In genomic region chr5:82255844-82256243, GRCh38 we compare ENCODE assay signal across 22 cellular contexts.
"Had no signal": no experiment of that assay in that cellular context is flagged by ENCODE, and none has a peak within 500 bp of the region (broad histone marks: within the 10 kb centered on the region; RNA-seq: fewer than 3 reads in every experiment).

No MANE protein-coding gene starts in this region.

- ATAC-seq: activated CD8-positive, alpha-beta T cell treated with anti-CD3 and anti-CD28 coated beads, Interleukin-2, amount 10 ng/mL, durations not matched to agents 7 days and 5 days; gastroesophageal sphincter; left cardiac atrium; sciatic nerve; stimulated activated memory B cell treated with anti-CD40 and anti-IgM and Interleukin-4, amounts not matched to agents 10 μg/mL and 1 μg/mL and 100 μg/mL, for 72 hours had no signal

- H3K4me3 Mint-ChIP-seq: activated CD8-positive, alpha-beta T cell treated with anti-CD3 and anti-CD28 coated beads, Interleukin-2, amount 10 ng/mL, durations not matched to agents 7 days and 5 days; activated naive CD4-positive, alpha-beta T cell treated with anti-CD3 and anti-CD28 coated beads for 36 hours; activated naive CD8-positive, alpha-beta T cell treated with anti-CD3 and anti-CD28 coated beads, Interleukin-2, amount 10 ng/mL, durations not matched to agents 7 days and 5 days; activated T-cell treated with anti-CD3 and anti-CD28 coated beads, Interleukin-2, amount 50 U/mL, for 4 hours; nephron; stimulated activated memory B cell treated with anti-CD40 and anti-IgM and Interleukin-4, amounts not matched to agents 10 μg/mL and 1 μg/mL and 100 μg/mL, for 72 hours had no signal

- H3K27ac ChIP-seq: coronary artery, epithelial cell of prostate, gastroesophageal sphincter, transverse colon, VCaP had no signal

- H3K27me3 Mint-ChIP-seq: activated naive CD8-positive, alpha-beta T cell treated with anti-CD3 and anti-CD28 coated beads, Interleukin-2, amount 10 ng/mL, durations not matched to agents 7 days and 5 days; stimulated activated memory B cell treated with anti-CD40 and anti-IgM and Interleukin-4, amounts not matched to agents 10 μg/mL and 1 μg/mL and 100 μg/mL, for 72 hours had no signal

- H3K27ac Mint-ChIP-seq: activated CD8-positive, alpha-beta T cell treated with anti-CD3 and anti-CD28 coated beads, Interleukin-2, amount 10 ng/mL, durations not matched to agents 7 days and 5 days; activated naive CD4-positive, alpha-beta T cell treated with anti-CD3 and anti-CD28 coated beads for 36 hours; activated naive CD8-positive, alpha-beta T cell treated with anti-CD3 and anti-CD28 coated beads, Interleukin-2, amount 10 ng/mL, durations not matched to agents 7 days and 5 days; stimulated activated memory B cell treated with anti-CD40 and anti-IgM and Interleukin-4, amounts not matched to agents 10 μg/mL and 1 μg/mL and 100 μg/mL, for 72 hours had no signal

- H3K9me3 ChIP-seq: gastroesophageal sphincter, transverse colon had no signal

- H3K27me3 ChIP-seq: gastroesophageal sphincter, transverse colon had no signal

- H3K9me3 Mint-ChIP-seq: activated naive CD4-positive, alpha-beta T cell treated with anti-CD3 and anti-CD28 coated beads for 36 hours; activated naive CD8-positive, alpha-beta T cell treated with anti-CD3 and anti-CD28 coated beads, Interleukin-2, amount 10 ng/mL, durations not matched to agents 7 days and 5 days; activated T-cell treated with anti-CD3 and anti-CD28 coated beads, Interleukin-2, amount 50 U/mL, for 4 hours; nephron; stimulated activated memory B cell treated with anti-CD40 and anti-IgM and Interleukin-4, amounts not matched to agents 10 μg/mL and 1 μg/mL and 100 μg/mL, for 72 hours had no signal

- DNase-seq: activated CD4-positive, alpha-beta T cell treated with anti-CD3 and anti-CD28 coated beads, Interleukin-2, amount 50 U/mL, for 1 hour; activated CD8-positive, alpha-beta T cell treated with anti-CD3 and anti-CD28 coated beads, Interleukin-2, amount 10 ng/mL, durations not matched to agents 7 days and 5 days; activated effector memory CD4-positive, alpha-beta T cell treated with Interleukin-2 at 50 U/mL for 16 hours; activated naive CD4-positive, alpha-beta T cell treated with anti-CD3 and anti-CD28 coated beads for 36 hours; activated naive CD8-positive, alpha-beta T cell treated with anti-CD3 and anti-CD28 coated beads, Interleukin-2, amount 10 ng/mL, durations not matched to agents 7 days and 5 days; activated T-cell treated with anti-CD3 and anti-CD28 coated beads, Interleukin-2, amount 50 U/mL, for 4 hours; amygdala; head of caudate nucleus; hypothalamus; islet precursor cell; left cardiac atrium; nucleus accumbens; small intestine; stimulated activated CD4-positive, alpha-beta T cell treated with anti-CD3 and anti-CD28 coated beads, Interleukin-2, amount 100 ng/mL, for 24 hours; transverse colon had no signal

- H3K36me3 ChIP-seq: transverse colon had no signal

- H3K4me3 ChIP-seq: coronary artery, gastroesophageal sphincter, transverse colon had no signal

- H3K4me1 Mint-ChIP-seq: stimulated activated memory B cell treated with anti-CD40 and anti-IgM and Interleukin-4, amounts not matched to agents 10 μg/mL and 1 μg/mL and 100 μg/mL, for 72 hours had no signal

- H3K36me3 Mint-ChIP-seq: stimulated activated memory B cell treated with anti-CD40 and anti-IgM and Interleukin-4, amounts not matched to agents 10 μg/mL and 1 μg/mL and 100 μg/mL, for 72 hours had no signal

- H3K4me1 ChIP-seq: transverse colon had no signal
